Comparison of ENCODE assay signal across 8 cellular contexts in genomic region chr19:50657672-50658437, GRCh38.
DNase-seq lines count a peak whose midpoint lies in the region; ATAC-seq and TF ChIP-seq lines count a peak whose summit lies in the region.

No MANE protein-coding gene starts in this region.

- H3K27ac Mint-ChIP-seq in nephron progenitor cell, result peak overlapping the region; percentile 99

- ATAC-seq in HG03095 (IDR thresholded peaks at IDR 0.05; ENCODE audit: unreplicated experiment), result no peak

- H3K4me3 ChIP-seq in fibroblast of pulmonary artery (replicated peaks; ENCODE audit: low read depth, low read length), result peak overlapping the region; percentile 61

- TF ChIP-seq CTCF in fibroblast of pulmonary artery (IDR thresholded peaks at IDR 0.05; ENCODE audit: low read length, missing control alignments) (no peak), nephron progenitor cell (IDR thresholded peaks at IDR 0.05) (no peak)

- peaks cover 55% of the 10 kb centered on the region for H3K27me3 Mint-ChIP-seq in nephron progenitor cell (ENCODE audit: low read depth, poor library complexity)

- H3K36me3 Mint-ChIP-seq in nephron progenitor cell (ENCODE audit: low read depth), result no peaks in the 10 kb centered on the region

- peak; percentile 83 for DNase-seq in DMS153 treated with DMSO at 0.1 percent for 48 hours (lab: John Stamatoyannopoulos, UW; ENCODE audit: unreplicated experiment)
- peak; percentile 100 for DNase-seq in HK-2 (ENCODE audit: unreplicated experiment)
- DNase-seq in SHP77 (lab: John Stamatoyannopoulos, UW), result peak; percentile 99
- peak; percentile 26 for DNase-seq in activated effector memory CD4-positive, alpha-beta T cell treated with Interleukin-2 at 50 U/mL for 16 hours
- peak; percentile 99 for DNase-seq in fibroblast of pulmonary artery (ENCODE audit: low read depth)
- peak; percentile 100 for DNase-seq in nephron progenitor cell
- peak; percentile 52 to 69 (median 58) for DNase-seq in stimulated activated naive CD4-positive, alpha-beta T cell (lab: John Stamatoyannopoulos, UW)

- peaks cover 10% of the 10 kb centered on the region for H3K9me3 Mint-ChIP-seq in nephron progenitor cell

- H3K4me3 Mint-ChIP-seq in nephron progenitor cell, result peak overlapping the region; percentile 95

- H3K4me1 Mint-ChIP-seq in nephron progenitor cell, result peaks cover 61% of the 10 kb centered on the region

Comparison
In these comparisons a context has a peak if more than half of its experiments do, and no peak if none do; other contexts are left out.
1. DNase-seq: peak in every context shown above with its lines; median percentile 100 in HK-2; 100 in nephron progenitor cell; 99 in SHP77; 99 in fibroblast of pulmonary artery; 83 in DMS153 treated with DMSO at 0.1 percent for 48 hours; 58 in stimulated activated naive CD4-positive, alpha-beta T cell; 26 in activated effector memory CD4-positive, alpha-beta T cell treated with Interleukin-2 at 50 U/mL for 16 hours.